In genomic region chr7:25770235-25770634, GRCh38 we compare ENCODE assay signal across 18 cellular contexts.
DNase-seq lines count a peak whose midpoint lies in the region; ATAC-seq and TF ChIP-seq lines count a peak whose summit lies in the region.
"Had no signal": no experiment of that assay in that cellular context is flagged by ENCODE, and none has a peak within 500 bp of the region (broad histone marks: within the 10 kb centered on the region; RNA-seq: fewer than 3 reads in every experiment).

No MANE protein-coding gene starts in this region.

- intact Hi-C loops in left ventricle myocardium superior (cut with micrococcal nuclease): no loop called here

- ATAC-seq in left ventricle myocardium superior: no peak
- ATAC-seq in activated CD4-positive, CD25-positive, alpha-beta regulatory T cell treated with anti-CD3 and anti-CD28 coated beads, Interleukin-2, amount 50 U/mL, for 24 hours: no peak
- ATAC-seq: Right ventricle myocardium inferior had no signal

- no peaks in the 10 kb centered on the region for H4K20me1 ChIP-seq in hepatocyte (ENCODE audit: insufficient read depth, poor library complexity, severe bottlenecking)

- 54% methylated on average over 4 of the region's 4 CpGs for WGBS in hepatocyte (ENCODE audit: low lambda C conversion rate, missing lambda C conversion rate)

- no peaks in the 10 kb centered on the region for H3K79me2 ChIP-seq in hepatocyte

- H3K27ac ChIP-seq in right atrium auricular region: peak overlapping the region; percentile 19 to 63
- H3K27ac ChIP-seq in hepatocyte: peak overlapping the region; percentile 14
- H3K27ac ChIP-seq in rectal smooth muscle tissue (ENCODE audit: low read depth, low read length): peak overlapping the region; percentile 63
- no peak overlapping the region for H3K27ac ChIP-seq in substantia nigra (ENCODE audit: low read depth, low read length, poor library complexity, severe bottlenecking)

- H3K4me3 ChIP-seq in right atrium auricular region (no peak overlapping the region), hepatocyte (no peak overlapping the region), rectal smooth muscle tissue (ENCODE audit: low read length) (no peak overlapping the region)

- H3K9ac ChIP-seq in rectal smooth muscle tissue (ENCODE audit: low read length): no peak overlapping the region

- H2AFZ ChIP-seq in hepatocyte: no peak overlapping the region

- H3K4me1 ChIP-seq in right atrium auricular region: peaks cover 0 to 4% of the 10 kb centered on the region in 2 donors
- H3K4me1 ChIP-seq in hepatocyte (ENCODE audit: insufficient read depth): no peaks in the 10 kb centered on the region
- H3K4me1 ChIP-seq in rectal smooth muscle tissue (ENCODE audit: control insufficient read depth, insufficient read depth, low read length): peaks cover 10% of the 10 kb centered on the region

- DNase-seq in right atrium auricular region (ENCODE audit: low spot score) (no peak), left ventricle myocardium superior (no peak), hepatocyte (ENCODE audit: low spot score) (no peak), substantia nigra (lab: John Stamatoyannopoulos, UW) (no peak), kidney tubule cell (ENCODE audit: low spot score) (no peak)
- no peak for DNase-seq in stimulated activated CD4-positive, alpha-beta T cell treated with anti-CD3 and anti-CD28 coated beads, Interleukin-15, amount 100 ng/mL, for 24 hours
- DNase-seq: AML-193; CD4-positive, CD25-positive, alpha-beta regulatory T cell; GOT3; HFFc6; KBM-7; NCI-H1092 treated with DMSO at 0.1 percent for 48 hours; NCI-H1694 treated with DMSO at 0.1 percent for 48 hours; NCI-H446; NCI-H774 had no signal

- H3K36me3 ChIP-seq in right atrium auricular region (no peaks in the 10 kb centered on the region), hepatocyte (replicated peaks; ENCODE audit: insufficient read depth, low read depth) (no peaks in the 10 kb centered on the region), rectal smooth muscle tissue (ENCODE audit: control insufficient read depth, insufficient read depth, low read length) (no peaks in the 10 kb centered on the region)

- no peak for TF ChIP-seq CTCF in right atrium auricular region (IDR thresholded peaks at IDR 0.05)
- no peak for TF ChIP-seq CTCF in hepatocyte (IDR thresholded peaks at IDR 0.05; ENCODE audit: poor library complexity)

- no peak overlapping the region for H3K4me2 ChIP-seq in hepatocyte

- H3K27me3 ChIP-seq in right atrium auricular region (no peaks in the 10 kb centered on the region), hepatocyte (no peaks in the 10 kb centered on the region), rectal smooth muscle tissue (ENCODE audit: control insufficient read depth, insufficient read depth, low read length) (no peaks in the 10 kb centered on the region)

- H3K9me3 ChIP-seq in right atrium auricular region (no peaks in the 10 kb centered on the region), hepatocyte (ENCODE audit: low read depth) (no peaks in the 10 kb centered on the region)

- no peaks in the 10 kb centered on the region for H3K9me2 ChIP-seq in hepatocyte (replicated peaks; ENCODE audit: insufficient read depth)
